2 cellular contexts compared by ENCODE assay signal in the genomic region with DNA sequence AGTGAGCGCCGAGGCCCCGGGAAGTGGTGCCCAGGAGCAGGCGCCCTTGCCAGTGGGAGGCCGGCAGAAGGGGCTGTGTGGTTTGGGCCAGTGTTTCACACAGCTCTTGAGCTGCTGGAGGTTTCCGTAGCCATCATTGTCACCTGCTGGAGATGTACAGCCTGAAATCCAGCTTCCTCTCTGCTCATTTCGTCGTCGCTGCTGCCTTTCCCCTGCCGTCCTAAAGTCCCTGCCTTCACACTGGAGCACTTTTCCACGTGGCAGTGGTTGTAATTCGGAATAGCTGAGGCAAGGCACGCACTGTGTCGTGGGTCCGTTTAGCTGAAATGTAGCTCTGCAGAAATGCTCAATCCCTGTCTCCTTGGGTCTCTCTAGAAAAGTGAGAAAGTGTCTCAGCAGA.
TF ChIP-seq lines count a peak whose summit lies in the region.

No MANE protein-coding gene starts in this region.

TF ChIP-seq in GM23338, 12 proteins besides CTCF, POLR2A, EP300 and RAD21:
- TF ChIP-seq, protein P1, sequence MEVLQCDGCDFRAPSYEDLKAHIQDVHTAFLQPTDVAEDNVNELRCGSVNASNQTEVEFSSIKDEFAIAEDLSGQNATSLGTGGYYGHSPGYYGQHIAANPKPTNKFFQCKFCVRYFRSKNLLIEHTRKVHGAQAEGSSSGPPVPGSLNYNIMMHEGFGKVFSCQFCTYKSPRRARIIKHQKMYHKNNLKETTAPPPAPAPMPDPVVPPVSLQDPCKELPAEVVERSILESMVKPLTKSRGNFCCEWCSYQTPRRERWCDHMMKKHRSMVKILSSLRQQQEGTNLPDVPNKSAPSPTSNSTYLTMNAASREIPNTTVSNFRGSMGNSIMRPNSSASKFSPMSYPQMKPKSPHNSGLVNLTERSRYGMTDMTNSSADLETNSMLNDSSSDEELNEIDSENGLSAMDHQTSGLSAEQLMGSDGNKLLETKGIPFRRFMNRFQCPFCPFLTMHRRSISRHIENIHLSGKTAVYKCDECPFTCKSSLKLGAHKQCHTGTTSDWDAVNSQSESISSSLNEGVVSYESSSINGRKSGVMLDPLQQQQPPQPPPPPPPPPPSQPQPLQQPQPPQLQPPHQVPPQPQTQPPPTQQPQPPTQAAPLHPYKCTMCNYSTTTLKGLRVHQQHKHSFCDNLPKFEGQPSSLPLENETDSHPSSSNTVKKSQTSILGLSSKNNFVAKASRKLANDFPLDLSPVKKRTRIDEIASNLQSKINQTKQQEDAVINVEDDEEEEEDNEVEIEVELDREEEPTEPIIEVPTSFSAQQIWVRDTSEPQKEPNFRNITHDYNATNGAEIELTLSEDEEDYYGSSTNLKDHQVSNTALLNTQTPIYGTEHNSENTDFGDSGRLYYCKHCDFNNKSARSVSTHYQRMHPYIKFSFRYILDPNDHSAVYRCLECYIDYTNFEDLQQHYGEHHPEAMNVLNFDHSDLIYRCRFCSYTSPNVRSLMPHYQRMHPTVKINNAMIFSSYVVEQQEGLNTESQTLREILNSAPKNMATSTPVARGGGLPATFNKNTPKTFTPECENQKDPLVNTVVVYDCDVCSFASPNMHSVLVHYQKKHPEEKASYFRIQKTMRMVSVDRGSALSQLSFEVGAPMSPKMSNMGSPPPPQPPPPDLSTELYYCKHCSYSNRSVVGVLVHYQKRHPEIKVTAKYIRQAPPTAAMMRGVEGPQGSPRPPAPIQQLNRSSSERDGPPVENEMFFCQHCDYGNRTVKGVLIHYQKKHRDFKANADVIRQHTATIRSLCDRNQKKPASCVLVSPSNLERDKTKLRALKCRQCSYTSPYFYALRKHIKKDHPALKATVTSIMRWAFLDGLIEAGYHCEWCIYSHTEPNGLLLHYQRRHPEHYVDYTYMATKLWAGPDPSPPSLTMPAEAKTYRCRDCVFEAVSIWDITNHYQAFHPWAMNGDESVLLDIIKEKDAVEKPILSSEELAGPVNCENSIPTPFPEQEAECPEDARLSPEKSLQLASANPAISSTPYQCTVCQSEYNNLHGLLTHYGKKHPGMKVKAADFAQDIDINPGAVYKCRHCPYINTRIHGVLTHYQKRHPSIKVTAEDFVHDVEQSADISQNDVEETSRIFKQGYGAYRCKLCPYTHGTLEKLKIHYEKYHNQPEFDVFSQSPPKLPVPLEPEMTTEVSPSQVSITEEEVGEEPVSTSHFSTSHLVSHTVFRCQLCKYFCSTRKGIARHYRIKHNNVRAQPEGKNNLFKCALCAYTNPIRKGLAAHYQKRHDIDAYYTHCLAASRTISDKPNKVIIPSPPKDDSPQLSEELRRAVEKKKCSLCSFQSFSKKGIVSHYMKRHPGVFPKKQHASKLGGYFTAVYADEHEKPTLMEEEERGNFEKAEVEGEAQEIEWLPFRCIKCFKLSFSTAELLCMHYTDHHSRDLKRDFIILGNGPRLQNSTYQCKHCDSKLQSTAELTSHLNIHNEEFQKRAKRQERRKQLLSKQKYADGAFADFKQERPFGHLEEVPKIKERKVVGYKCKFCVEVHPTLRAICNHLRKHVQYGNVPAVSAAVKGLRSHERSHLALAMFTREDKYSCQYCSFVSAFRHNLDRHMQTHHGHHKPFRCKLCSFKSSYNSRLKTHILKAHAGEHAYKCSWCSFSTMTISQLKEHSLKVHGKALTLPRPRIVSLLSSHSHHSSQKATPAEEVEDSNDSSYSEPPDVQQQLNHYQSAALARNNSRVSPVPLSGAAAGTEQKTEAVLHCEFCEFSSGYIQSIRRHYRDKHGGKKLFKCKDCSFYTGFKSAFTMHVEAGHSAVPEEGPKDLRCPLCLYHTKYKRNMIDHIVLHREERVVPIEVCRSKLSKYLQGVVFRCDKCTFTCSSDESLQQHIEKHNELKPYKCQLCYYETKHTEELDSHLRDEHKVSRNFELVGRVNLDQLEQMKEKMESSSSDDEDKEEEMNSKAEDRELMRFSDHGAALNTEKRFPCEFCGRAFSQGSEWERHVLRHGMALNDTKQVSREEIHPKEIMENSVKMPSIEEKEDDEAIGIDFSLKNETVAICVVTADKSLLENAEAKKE (CRISPR knock-in tag; IDR thresholded peaks at IDR 0.05) = no peak
- no peak for TF ChIP-seq STAT1 (IDR thresholded peaks at IDR 0.05; ENCODE audit: unreplicated experiment)
- TF ChIP-seq NANOG (IDR thresholded peaks at IDR 0.05; ENCODE audit: borderline replicate concordance) = no peak
- TF ChIP-seq EZH2phosphoT487 (IDR thresholded peaks at IDR 0.05; ENCODE audit: unreplicated experiment) = no peak
- TF ChIP-seq, protein P2, sequence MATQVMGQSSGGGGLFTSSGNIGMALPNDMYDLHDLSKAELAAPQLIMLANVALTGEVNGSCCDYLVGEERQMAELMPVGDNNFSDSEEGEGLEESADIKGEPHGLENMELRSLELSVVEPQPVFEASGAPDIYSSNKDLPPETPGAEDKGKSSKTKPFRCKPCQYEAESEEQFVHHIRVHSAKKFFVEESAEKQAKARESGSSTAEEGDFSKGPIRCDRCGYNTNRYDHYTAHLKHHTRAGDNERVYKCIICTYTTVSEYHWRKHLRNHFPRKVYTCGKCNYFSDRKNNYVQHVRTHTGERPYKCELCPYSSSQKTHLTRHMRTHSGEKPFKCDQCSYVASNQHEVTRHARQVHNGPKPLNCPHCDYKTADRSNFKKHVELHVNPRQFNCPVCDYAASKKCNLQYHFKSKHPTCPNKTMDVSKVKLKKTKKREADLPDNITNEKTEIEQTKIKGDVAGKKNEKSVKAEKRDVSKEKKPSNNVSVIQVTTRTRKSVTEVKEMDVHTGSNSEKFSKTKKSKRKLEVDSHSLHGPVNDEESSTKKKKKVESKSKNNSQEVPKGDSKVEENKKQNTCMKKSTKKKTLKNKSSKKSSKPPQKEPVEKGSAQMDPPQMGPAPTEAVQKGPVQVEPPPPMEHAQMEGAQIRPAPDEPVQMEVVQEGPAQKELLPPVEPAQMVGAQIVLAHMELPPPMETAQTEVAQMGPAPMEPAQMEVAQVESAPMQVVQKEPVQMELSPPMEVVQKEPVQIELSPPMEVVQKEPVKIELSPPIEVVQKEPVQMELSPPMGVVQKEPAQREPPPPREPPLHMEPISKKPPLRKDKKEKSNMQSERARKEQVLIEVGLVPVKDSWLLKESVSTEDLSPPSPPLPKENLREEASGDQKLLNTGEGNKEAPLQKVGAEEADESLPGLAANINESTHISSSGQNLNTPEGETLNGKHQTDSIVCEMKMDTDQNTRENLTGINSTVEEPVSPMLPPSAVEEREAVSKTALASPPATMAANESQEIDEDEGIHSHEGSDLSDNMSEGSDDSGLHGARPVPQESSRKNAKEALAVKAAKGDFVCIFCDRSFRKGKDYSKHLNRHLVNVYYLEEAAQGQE (IDR thresholded peaks at IDR 0.05; ENCODE audit: unreplicated experiment) = no peak
- no peak for TF ChIP-seq EZH2 (IDR thresholded peaks at IDR 0.05; ENCODE audit: low read depth, unreplicated experiment)
- TF ChIP-seq, protein P3, sequence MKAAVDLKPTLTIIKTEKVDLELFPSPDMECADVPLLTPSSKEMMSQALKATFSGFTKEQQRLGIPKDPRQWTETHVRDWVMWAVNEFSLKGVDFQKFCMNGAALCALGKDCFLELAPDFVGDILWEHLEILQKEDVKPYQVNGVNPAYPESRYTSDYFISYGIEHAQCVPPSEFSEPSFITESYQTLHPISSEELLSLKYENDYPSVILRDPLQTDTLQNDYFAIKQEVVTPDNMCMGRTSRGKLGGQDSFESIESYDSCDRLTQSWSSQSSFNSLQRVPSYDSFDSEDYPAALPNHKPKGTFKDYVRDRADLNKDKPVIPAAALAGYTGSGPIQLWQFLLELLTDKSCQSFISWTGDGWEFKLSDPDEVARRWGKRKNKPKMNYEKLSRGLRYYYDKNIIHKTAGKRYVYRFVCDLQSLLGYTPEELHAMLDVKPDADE (IDR thresholded peaks at IDR 0.05) = no peak
- TF ChIP-seq ZNF114 (CRISPR knock-in tag; IDR thresholded peaks at IDR 0.05) = no peak
- TF ChIP-seq POLR2AphosphoS5 (IDR thresholded peaks at IDR 0.05; ENCODE audit: low read depth) = no peak
- no peak for TF ChIP-seq ZNF331 (CRISPR knock-in tag; IDR thresholded peaks at IDR 0.05; ENCODE audit: low read depth)

TF ChIP-seq in WTC11, 78 proteins besides CTCF, POLR2A, EP300 and RAD21 (continued from another document):
- TF ChIP-seq MLX (CRISPR knock-in tag; IDR thresholded peaks at IDR 0.05) (no peak), E2F1 (CRISPR knock-in tag; IDR thresholded peaks at IDR 0.05) (no peak), TP53 (CRISPR knock-in tag; IDR thresholded peaks at IDR 0.05) (no peak), GRHL2 (CRISPR knock-in tag; IDR thresholded peaks at IDR 0.05; ENCODE audit: insufficient replicate concordance, severe bottlenecking) (no peak), PRDM15 (CRISPR knock-in tag; IDR thresholded peaks at IDR 0.05) (no peak), ZSCAN18 (CRISPR knock-in tag; IDR thresholded peaks at IDR 0.05) (no peak), OVOL2 (CRISPR knock-in tag; IDR thresholded peaks at IDR 0.05; ENCODE audit: borderline replicate concordance) (no peak), JAZF1 (CRISPR knock-in tag; IDR thresholded peaks at IDR 0.05) (no peak)
